In genomic region chr6:35297541-35298481, GRCh38 we compare ENCODE assay signal across 1 cellular context.
TF ChIP-seq lines count a peak whose summit lies in the region.

Gene DEF6 (plus strand): TSS chr6:35297818. CDS start chr6:35297857, 39 bp downstream.

TF ChIP-seq in HepG2, 621 proteins besides CTCF, POLR2A, EP300 and RAD21 (continued from another document and continues in another):
- TF ChIP-seq, protein P1, sequence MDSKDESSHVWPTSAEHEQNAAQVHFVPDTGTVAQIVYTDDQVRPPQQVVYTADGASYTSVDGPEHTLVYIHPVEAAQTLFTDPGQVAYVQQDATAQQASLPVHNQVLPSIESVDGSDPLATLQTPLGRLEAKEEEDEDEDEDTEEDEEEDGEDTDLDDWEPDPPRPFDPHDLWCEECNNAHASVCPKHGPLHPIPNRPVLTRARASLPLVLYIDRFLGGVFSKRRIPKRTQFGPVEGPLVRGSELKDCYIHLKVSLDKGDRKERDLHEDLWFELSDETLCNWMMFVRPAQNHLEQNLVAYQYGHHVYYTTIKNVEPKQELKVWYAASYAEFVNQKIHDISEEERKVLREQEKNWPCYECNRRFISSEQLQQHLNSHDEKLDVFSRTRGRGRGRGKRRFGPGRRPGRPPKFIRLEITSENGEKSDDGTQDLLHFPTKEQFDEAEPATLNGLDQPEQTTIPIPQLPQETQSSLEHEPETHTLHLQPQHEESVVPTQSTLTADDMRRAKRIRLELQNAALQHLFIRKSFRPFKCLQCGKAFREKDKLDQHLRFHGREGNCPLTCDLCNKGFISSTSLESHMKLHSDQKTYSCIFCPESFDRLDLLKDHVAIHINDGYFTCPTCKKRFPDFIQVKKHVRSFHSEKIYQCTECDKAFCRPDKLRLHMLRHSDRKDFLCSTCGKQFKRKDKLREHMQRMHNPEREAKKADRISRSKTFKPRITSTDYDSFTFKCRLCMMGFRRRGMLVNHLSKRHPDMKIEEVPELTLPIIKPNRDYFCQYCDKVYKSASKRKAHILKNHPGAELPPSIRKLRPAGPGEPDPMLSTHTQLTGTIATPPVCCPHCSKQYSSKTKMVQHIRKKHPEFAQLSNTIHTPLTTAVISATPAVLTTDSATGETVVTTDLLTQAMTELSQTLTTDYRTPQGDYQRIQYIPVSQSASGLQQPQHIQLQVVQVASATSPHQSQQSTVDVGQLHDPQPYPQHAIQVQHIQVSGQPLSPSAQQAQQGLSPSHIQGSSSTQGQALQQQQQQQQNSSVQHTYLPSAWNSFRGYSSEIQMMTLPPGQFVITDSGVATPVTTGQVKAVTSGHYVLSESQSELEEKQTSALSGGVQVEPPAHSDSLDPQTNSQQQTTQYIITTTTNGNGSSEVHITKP (CRISPR knock-in tag; IDR thresholded peaks at IDR 0.05; ENCODE audit: low read depth), result no peak; the same call in 1 of the 2 replicates
- TF ChIP-seq, protein P2, sequence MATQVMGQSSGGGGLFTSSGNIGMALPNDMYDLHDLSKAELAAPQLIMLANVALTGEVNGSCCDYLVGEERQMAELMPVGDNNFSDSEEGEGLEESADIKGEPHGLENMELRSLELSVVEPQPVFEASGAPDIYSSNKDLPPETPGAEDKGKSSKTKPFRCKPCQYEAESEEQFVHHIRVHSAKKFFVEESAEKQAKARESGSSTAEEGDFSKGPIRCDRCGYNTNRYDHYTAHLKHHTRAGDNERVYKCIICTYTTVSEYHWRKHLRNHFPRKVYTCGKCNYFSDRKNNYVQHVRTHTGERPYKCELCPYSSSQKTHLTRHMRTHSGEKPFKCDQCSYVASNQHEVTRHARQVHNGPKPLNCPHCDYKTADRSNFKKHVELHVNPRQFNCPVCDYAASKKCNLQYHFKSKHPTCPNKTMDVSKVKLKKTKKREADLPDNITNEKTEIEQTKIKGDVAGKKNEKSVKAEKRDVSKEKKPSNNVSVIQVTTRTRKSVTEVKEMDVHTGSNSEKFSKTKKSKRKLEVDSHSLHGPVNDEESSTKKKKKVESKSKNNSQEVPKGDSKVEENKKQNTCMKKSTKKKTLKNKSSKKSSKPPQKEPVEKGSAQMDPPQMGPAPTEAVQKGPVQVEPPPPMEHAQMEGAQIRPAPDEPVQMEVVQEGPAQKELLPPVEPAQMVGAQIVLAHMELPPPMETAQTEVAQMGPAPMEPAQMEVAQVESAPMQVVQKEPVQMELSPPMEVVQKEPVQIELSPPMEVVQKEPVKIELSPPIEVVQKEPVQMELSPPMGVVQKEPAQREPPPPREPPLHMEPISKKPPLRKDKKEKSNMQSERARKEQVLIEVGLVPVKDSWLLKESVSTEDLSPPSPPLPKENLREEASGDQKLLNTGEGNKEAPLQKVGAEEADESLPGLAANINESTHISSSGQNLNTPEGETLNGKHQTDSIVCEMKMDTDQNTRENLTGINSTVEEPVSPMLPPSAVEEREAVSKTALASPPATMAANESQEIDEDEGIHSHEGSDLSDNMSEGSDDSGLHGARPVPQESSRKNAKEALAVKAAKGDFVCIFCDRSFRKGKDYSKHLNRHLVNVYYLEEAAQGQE (IDR thresholded peaks at IDR 0.05; ENCODE audit: borderline replicate concordance in 1 of 2, low read depth in 1 of 2, low read length in 2 of 2), result no peak
- no peak for TF ChIP-seq FOXP1 (IDR thresholded peaks at IDR 0.05)
- TF ChIP-seq FOXP1 (CRISPR knock-in tag; IDR thresholded peaks at IDR 0.05), result no peak
- TF ChIP-seq ZNF792 (CRISPR knock-in tag; IDR thresholded peaks at IDR 0.05), result peak; percentile 70
- TF ChIP-seq HNRNPL (IDR thresholded peaks at IDR 0.05; ENCODE audit: low read depth, low read length), result peak; percentile 90
- TF ChIP-seq EEA1 (CRISPR knock-in tag; IDR thresholded peaks at IDR 0.05; ENCODE audit: borderline replicate concordance), result no peak
- TF ChIP-seq PRDM15 (CRISPR knock-in tag; IDR thresholded peaks at IDR 0.05), result no peak
- TF ChIP-seq MBD4 (IDR thresholded peaks at IDR 0.05; ENCODE audit: borderline replicate concordance, low read length), result no peak
- TF ChIP-seq NR1H2 (CRISPR knock-in tag; IDR thresholded peaks at IDR 0.05; ENCODE audit: borderline replicate concordance, low read depth), result no peak
- TF ChIP-seq FOXJ3 (CRISPR knock-in tag; IDR thresholded peaks at IDR 0.05; ENCODE audit: borderline replicate concordance), result peak; percentile 76; the same call in 1 of the 2 replicates
- peak; percentile 53; the same call in 1 of the 2 replicates for TF ChIP-seq KAT7 (CRISPR knock-in tag; IDR thresholded peaks at IDR 0.05; ENCODE audit: borderline replicate concordance)
- no peak for TF ChIP-seq TCF12 (IDR thresholded peaks at IDR 0.05)
- peak; percentile 75; the same call in 1 of the 2 replicates for TF ChIP-seq TCF12 (CRISPR knock-in tag; IDR thresholded peaks at IDR 0.05)
- TF ChIP-seq REPIN1 (CRISPR knock-in tag; IDR thresholded peaks at IDR 0.05; ENCODE audit: borderline replicate concordance, low read depth), result peak; percentile 95
- TF ChIP-seq, protein P3, sequence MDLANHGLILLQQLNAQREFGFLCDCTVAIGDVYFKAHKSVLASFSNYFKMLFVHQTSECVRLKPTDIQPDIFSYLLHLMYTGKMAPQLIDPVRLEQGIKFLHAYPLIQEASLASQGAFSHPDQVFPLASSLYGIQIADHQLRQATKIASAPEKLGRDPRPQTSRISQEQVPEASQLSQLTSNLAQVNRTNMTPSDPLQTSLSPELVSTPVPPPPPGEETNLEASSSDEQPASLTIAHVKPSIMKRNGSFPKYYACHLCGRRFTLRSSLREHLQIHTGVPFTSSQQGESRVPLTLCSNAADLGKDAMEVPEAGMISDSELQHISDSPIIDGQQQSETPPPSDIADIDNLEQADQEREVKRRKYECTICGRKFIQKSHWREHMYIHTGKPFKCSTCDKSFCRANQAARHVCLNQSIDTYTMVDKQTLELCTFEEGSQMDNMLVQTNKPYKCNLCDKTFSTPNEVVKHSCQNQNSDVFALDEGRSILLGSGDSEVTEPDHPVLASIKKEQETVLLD (CRISPR knock-in tag; IDR thresholded peaks at IDR 0.05; ENCODE audit: low read depth), result no peak
- TF ChIP-seq, protein P4, sequence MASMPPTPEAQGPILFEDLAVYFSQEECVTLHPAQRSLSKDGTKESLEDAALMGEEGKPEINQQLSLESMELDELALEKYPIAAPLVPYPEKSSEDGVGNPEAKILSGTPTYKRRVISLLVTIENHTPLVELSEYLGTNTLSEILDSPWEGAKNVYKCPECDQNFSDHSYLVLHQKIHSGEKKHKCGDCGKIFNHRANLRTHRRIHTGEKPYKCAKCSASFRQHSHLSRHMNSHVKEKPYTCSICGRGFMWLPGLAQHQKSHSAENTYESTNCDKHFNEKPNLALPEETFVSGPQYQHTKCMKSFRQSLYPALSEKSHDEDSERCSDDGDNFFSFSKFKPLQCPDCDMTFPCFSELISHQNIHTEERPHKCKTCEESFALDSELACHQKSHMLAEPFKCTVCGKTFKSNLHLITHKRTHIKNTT (CRISPR knock-in tag; IDR thresholded peaks at IDR 0.05), result no peak
- no peak for TF ChIP-seq SUZ12 (IDR thresholded peaks at IDR 0.05; ENCODE audit: low read depth, low read length)
- no peak for TF ChIP-seq MLX (CRISPR knock-in tag; IDR thresholded peaks at IDR 0.05)
- no peak for TF ChIP-seq CBX1 (IDR thresholded peaks at IDR 0.05; ENCODE audit: low read depth)
- no peak for TF ChIP-seq KDM5A (IDR thresholded peaks at IDR 0.05; ENCODE audit: borderline replicate concordance, low read length)
- TF ChIP-seq CREB1 (IDR thresholded peaks at IDR 0.05), result no peak
- TF ChIP-seq CREB1 (CRISPR knock-in tag; IDR thresholded peaks at IDR 0.05), result no peak
- no peak; the same call in 1 of the 2 replicates for TF ChIP-seq ZNF629 (CRISPR knock-in tag; conservative IDR thresholded peaks at IDR 0.05)
- TF ChIP-seq, protein P5, sequence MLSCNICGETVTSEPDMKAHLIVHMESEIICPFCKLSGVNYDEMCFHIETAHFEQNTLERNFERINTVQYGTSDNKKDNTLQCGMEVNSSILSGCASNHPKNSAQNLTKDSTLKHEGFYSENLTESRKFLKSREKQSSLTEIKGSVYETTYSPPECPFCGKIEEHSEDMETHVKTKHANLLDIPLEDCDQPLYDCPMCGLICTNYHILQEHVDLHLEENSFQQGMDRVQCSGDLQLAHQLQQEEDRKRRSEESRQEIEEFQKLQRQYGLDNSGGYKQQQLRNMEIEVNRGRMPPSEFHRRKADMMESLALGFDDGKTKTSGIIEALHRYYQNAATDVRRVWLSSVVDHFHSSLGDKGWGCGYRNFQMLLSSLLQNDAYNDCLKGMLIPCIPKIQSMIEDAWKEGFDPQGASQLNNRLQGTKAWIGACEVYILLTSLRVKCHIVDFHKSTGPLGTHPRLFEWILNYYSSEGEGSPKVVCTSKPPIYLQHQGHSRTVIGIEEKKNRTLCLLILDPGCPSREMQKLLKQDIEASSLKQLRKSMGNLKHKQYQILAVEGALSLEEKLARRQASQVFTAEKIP (CRISPR knock-in tag; IDR thresholded peaks at IDR 0.05; ENCODE audit: borderline replicate concordance), result no peak
- no peak for TF ChIP-seq SMARCC2 (IDR thresholded peaks at IDR 0.05)
- no peak for TF ChIP-seq ZNF30 (CRISPR knock-in tag; IDR thresholded peaks at IDR 0.05)
- TF ChIP-seq SRSF4 (IDR thresholded peaks at IDR 0.05; ENCODE audit: low read depth, low read length, poor library complexity, severe bottlenecking), result no peak
- TF ChIP-seq ZC3H4 (CRISPR knock-in tag; IDR thresholded peaks at IDR 0.05; ENCODE audit: borderline replicate concordance), result no peak
- peak; percentile 91; the same call in 1 of the 2 replicates for TF ChIP-seq ZBTB7A (CRISPR knock-in tag; IDR thresholded peaks at IDR 0.05)
- TF ChIP-seq, protein P6, sequence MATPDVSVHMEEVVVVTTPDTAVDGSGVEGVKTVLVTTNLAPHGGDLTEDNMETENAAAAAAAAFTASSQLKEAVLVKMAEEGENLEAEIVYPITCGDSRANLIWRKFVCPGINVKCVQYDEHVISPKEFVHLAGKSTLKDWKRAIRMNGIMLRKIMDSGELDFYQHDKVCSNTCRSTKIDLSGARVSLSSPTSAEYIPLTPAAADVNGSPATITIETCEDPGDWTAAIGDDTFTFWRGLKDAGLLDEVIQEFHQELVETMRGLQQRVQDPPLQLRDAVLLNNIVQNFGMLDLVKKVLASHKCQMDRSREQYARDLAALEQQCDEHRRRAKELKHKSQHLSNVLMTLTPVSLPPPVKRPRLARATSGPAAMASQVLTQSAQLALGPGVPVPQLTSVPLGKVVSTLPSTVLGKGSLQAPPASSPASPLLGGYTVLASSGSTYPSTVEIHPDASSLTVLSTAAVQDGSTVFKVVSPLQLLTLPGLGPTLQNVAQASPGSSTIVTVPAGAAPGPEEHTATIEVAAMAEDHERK (CRISPR knock-in tag; IDR thresholded peaks at IDR 0.05; ENCODE audit: low read depth), result no peak
- TF ChIP-seq, protein P7, sequence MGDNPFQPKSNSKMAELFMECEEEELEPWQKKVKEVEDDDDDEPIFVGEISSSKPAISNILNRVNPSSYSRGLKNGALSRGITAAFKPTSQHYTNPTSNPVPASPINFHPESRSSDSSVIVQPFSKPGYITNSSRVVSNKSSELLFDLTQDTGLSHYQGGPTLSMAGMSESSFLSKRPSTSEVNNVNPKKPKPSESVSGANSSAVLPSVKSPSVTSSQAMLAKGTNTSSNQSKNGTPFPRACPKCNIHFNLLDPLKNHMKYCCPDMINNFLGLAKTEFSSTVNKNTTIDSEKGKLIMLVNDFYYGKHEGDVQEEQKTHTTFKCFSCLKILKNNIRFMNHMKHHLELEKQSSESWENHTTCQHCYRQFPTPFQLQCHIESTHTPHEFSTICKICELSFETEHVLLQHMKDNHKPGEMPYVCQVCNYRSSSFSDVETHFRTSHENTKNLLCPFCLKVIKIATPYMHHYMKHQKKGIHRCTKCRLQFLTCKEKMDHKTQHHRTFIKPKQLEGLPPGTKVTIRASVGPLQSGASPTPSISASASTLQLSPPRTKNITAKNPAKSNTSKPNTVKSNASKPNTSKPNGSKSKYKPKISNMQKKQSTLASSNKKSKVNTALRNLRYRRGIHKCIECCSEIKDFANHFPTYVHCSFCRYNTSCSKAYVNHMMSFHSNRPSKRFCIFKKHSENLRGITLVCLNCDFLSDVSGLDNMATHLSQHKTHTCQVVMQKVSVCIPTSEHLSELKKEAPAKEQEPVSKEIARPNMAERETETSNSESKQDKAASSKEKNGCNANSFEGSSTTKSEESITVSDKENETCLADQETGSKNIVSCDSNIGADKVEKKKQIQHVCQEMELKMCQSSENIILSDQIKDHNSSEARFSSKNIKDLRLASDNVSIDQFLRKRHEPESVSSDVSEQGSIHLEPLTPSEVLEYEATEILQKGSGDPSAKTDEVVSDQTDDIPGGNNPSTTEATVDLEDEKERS (CRISPR knock-in tag; IDR thresholded peaks at IDR 0.05), result no peak
- TF ChIP-seq JDP2 (CRISPR knock-in tag; IDR thresholded peaks at IDR 0.05; ENCODE audit: borderline replicate concordance), result no peak
- TF ChIP-seq SP5 (CRISPR knock-in tag; IDR thresholded peaks at IDR 0.05; ENCODE audit: borderline replicate concordance, low read depth), result peak; percentile 63; the same call in 1 of the 2 replicates
- TF ChIP-seq RXRB (CRISPR knock-in tag; IDR thresholded peaks at IDR 0.05; ENCODE audit: borderline replicate concordance), result peak; percentile 68; the same call in 1 of the 2 replicates
- TF ChIP-seq RORA (CRISPR knock-in tag; IDR thresholded peaks at IDR 0.05), result no peak
- peak; percentile 71 for TF ChIP-seq HDAC2 (CRISPR knock-in tag; IDR thresholded peaks at IDR 0.05)
- peak; percentile 92 for TF ChIP-seq SAP130 (CRISPR knock-in tag; IDR thresholded peaks at IDR 0.05; ENCODE audit: low read depth)
- 0 out of 2 replicates have a peak, but pooled peaks have one; percentile 35 for TF ChIP-seq DPF2 (CRISPR knock-in tag; IDR thresholded peaks at IDR 0.05; ENCODE audit: borderline replicate concordance, low read depth)
